9 cellular contexts compared by ENCODE assay signal in genomic region chr1:156624814-156625435, GRCh38. TPM values are rescaled to one million over a fixed set of nuclear protein-coding genes. Genes with fewer than 3 reads are reported as not detected.
DNase-seq lines count a peak whose midpoint lies in the region; ATAC-seq and TF ChIP-seq lines count a peak whose summit lies in the region.
"Had no signal": no experiment of that assay in that cellular context is flagged by ENCODE, and none has a peak within 500 bp of the region (broad histone marks: within the 10 kb centered on the region; RNA-seq: fewer than 3 reads in every experiment).

No MANE protein-coding gene starts in this region.

- TF ChIP-seq POLR2A in Peyer's patch (IDR thresholded peaks at IDR 0.05), result no peak
- TF ChIP-seq POLR2A in gastroesophageal sphincter (IDR thresholded peaks at IDR 0.05), result no peak

- H3K27me3 ChIP-seq in Peyer's patch, result peaks cover 0 to 21% of the 10 kb centered on the region in 2 donors
- H3K27me3 ChIP-seq in gastroesophageal sphincter, result peaks cover 78% of the 10 kb centered on the region

- TF ChIP-seq CTCF in Peyer's patch (IDR thresholded peaks at IDR 0.05), result no peak
- TF ChIP-seq CTCF in gastroesophageal sphincter (IDR thresholded peaks at IDR 0.05), result no peak

- H3K4me1 ChIP-seq in Peyer's patch (peaks cover 14 to 24% (median 20%) of the 10 kb centered on the region in 4 donors), gastroesophageal sphincter (peaks cover 0 to 31% (median 22%) of the 10 kb centered on the region in 3 donors)

- no peak for ATAC-seq in gastroesophageal sphincter
- no peak for ATAC-seq in HG03469 (IDR thresholded peaks at IDR 0.05; ENCODE audit: unreplicated experiment)
- no peak for ATAC-seq in HG03460 (IDR thresholded peaks at IDR 0.05; ENCODE audit: unreplicated experiment)

- H3K27ac ChIP-seq in Peyer's patch (peak overlapping the region in 2 of 4 donors; percentile 36 to 61), gastroesophageal sphincter (peak overlapping the region in 2 of 4 donors; percentile 12 to 72)
- H3K27ac ChIP-seq: SJSA1 had no signal

- intact Hi-C loops in posterior vena cava (cut with DNase I), result no loop called here

- WGBS in gastroesophageal sphincter (ENCODE audit: low coverage in 1 of 2), 2 donors, result 2 to 4% methylated on average over 10 to 13 of the region's 55 CpGs

- H3K36me3 ChIP-seq in Peyer's patch (no peaks in the 10 kb centered on the region), gastroesophageal sphincter (no peaks in the 10 kb centered on the region)
- H3K36me3 ChIP-seq: SJSA1 had no signal

- no peaks in the 10 kb centered on the region for H3K9me3 ChIP-seq in Peyer's patch
- H3K9me3 ChIP-seq in gastroesophageal sphincter, result no peaks in the 10 kb centered on the region

- TF ChIP-seq EP300 in gastroesophageal sphincter (IDR thresholded peaks at IDR 0.05), result no peak

- H3K4me3 ChIP-seq in Peyer's patch (peak overlapping the region; percentile 25 to 55 (median 47)), gastroesophageal sphincter (peak overlapping the region; percentile 8 to 48)
- H3K4me3 ChIP-seq: SJSA1 had no signal

- peak; percentile 40 for DNase-seq in Daoy (ENCODE audit: low read depth)
- no peak for DNase-seq in Peyer's patch
- DNase-seq in posterior vena cava (ENCODE audit: low spot score), result peak; percentile 81
- DNase-seq in CD1c-positive myeloid dendritic cell (ENCODE audit: extremely low spot score), result no peak
- DNase-seq in SKM-1 (lab: John Stamatoyannopoulos, UW; ENCODE audit: unreplicated experiment), result no peak

RNA-seq across cellular contexts. Expression of gene HAPLN2, which starts 5.7 kb away (rescaled TPM):
- 0.23 TPM in 1 of 2 replicates, not detected in the other for total RNA-seq in Daoy (2014; rRNA removed; shearing (Covaris generic))
- 1 to 10 TPM in 3 of 4 donors, not detected in 1; 1.9 to 2.2 (median 2.1) TPM for total RNA-seq in Peyer's patch
- 1 to 10 TPM in 2 of 4 donors, under 1 TPM in 2; 0.13 to 3.0 (median 1.2) TPM for total RNA-seq in gastroesophageal sphincter
- 1 to 10 TPM; 4.4 to 8.7 TPM for total RNA-seq in posterior vena cava
- total RNA-seq: SJSA1 had no signal

RNA-seq across cellular contexts. Expression of gene BCAN, which starts 17.0 kb away (rescaled TPM):
- total RNA-seq in Daoy (2014; rRNA removed; shearing (Covaris generic)), result not detected in 2 replicates
- total RNA-seq in Peyer's patch, result 1 to 10 TPM in 1 of 4 donors, under 1 TPM in 1, not detected in 2; 0.28 to 1.3 TPM
- 1 to 10 TPM in 2 of 4 donors, under 1 TPM in 1, not detected in 1; 0.50 to 5.0 (median 1.9) TPM for total RNA-seq in gastroesophageal sphincter
- total RNA-seq in posterior vena cava, result under 1 TPM; 0.29 to 0.60 TPM
- total RNA-seq: SJSA1 had no signal

RNA-seq across cellular contexts. Expression of gene GPATCH4, which starts 23.6 kb away (rescaled TPM):
- total RNA-seq in Daoy (2014; rRNA removed; shearing (Covaris generic)), result 32.6 and 42.1 TPM in 2 replicates
- total RNA-seq in Peyer's patch (10 to 100 TPM in 2 of 4 donors, 1 to 10 TPM in 2; 6.3 to 38.0 (median 11.3) TPM), gastroesophageal sphincter (10 to 100 TPM; 18.4 to 37.2 (median 24.0) TPM), posterior vena cava (10 to 100 TPM; 28.3 to 37.7 TPM)

RNA-seq across cellular contexts. Expression of gene NAXE, which starts 33.3 kb away (rescaled TPM):
- 81.9 and 87.9 TPM in 2 replicates for total RNA-seq in Daoy (2014; rRNA removed; shearing (Covaris generic))
- total RNA-seq in Peyer's patch, result 10 to 100 TPM; 38.0 to 96.5 (median 73.1) TPM
- 10 to 100 TPM; 65.1 to 93.6 (median 73.4) TPM for total RNA-seq in gastroesophageal sphincter
- 10 to 100 TPM; 62.5 to 82.1 TPM for total RNA-seq in posterior vena cava

RNA-seq across cellular contexts. Expression of gene TTC24, which starts 45.4 kb away (rescaled TPM):
- total RNA-seq in Daoy (2014; rRNA removed; shearing (Covaris generic)), result not detected in 2 replicates
- not detected for total RNA-seq in Peyer's patch
- not detected for total RNA-seq in gastroesophageal sphincter
- total RNA-seq in posterior vena cava, result not detected
- total RNA-seq: SJSA1 had no signal

Comparison
In these comparisons a context has a peak if more than half of its experiments do, and no peak if none do; other contexts are left out.
1. DNase-seq: peak in Daoy (single experiment) and posterior vena cava (single experiment); none in Peyer's patch (0 of 3), CD1c-positive myeloid dendritic cell (single experiment) and SKM-1 (single experiment).